Comparison of ENCODE assay signal across 20 cellular contexts in genomic region chr3:57917611-57918010, GRCh38.
A peak's percentile ranks its signal among the peaks of the same experiment; 100 is the strongest.
DNase-seq lines count a peak whose midpoint lies in the region; FAIRE-seq and TF ChIP-seq lines count a peak whose summit lies in the region.
"Had no signal": no experiment of that assay in that cellular context is flagged by ENCODE, and none has a peak within 500 bp of the region (broad histone marks: within the 10 kb centered on the region; RNA-seq: fewer than 3 reads in every experiment).

No MANE protein-coding gene starts in this region.

- H3K79me1 ChIP-seq in mesenchymal stem cell (replicated peaks; ENCODE audit: low read length, poor library complexity, severe bottlenecking) = peaks cover 6% of the 10 kb centered on the region

- in situ Hi-C loops in transverse colon (cut with MboI; ENCODE audit: low pct_ligation_motif_present in 1 of 4, low pct_unique_long_range_greater_than_20kb in 1 of 4, low sequenced_read_pairs in 3 of 4) = no loop called here

- no peaks in the 10 kb centered on the region for H3K4me1 ChIP-seq in mesenchymal stem cell (ENCODE audit: control insufficient read depth, insufficient read depth, low read depth, low read length)
- H3K4me1 ChIP-seq in transverse colon = peaks cover 0 to 27% (median 0%) of the 10 kb centered on the region in 4 donors
- H3K4me1 ChIP-seq: right lobe of liver had no signal

- H3K14ac ChIP-seq in mesenchymal stem cell (ENCODE audit: low read length in 2 of 2) = no peak overlapping the region

- H3K4me3 ChIP-seq in cardiac fibroblast (replicated peaks in 1 of 2; ENCODE audit: low read depth in 2 of 2, low read length in 2 of 2) (no peak overlapping the region), mesenchymal stem cell (ENCODE audit: insufficient read depth in 1 of 2, low read depth in 1 of 2, low read length in 2 of 2) (no peak overlapping the region), transverse colon (no peak overlapping the region)
- H3K4me3 ChIP-seq: BLaER1 treated with 17β-estradiol and CSF1 and Interleukin-3, amounts not matched to agents 10 nM and 100 nM; heart left ventricle; right lobe of liver; SK-N-MC had no signal

- no peaks in the 10 kb centered on the region for H3K9me3 ChIP-seq in mesenchymal stem cell (ENCODE audit: control insufficient read depth, low read length)
- H3K9me3 ChIP-seq in transverse colon = no peaks in the 10 kb centered on the region
- H3K9me3 ChIP-seq: BLaER1 treated with 17β-estradiol and CSF1 and Interleukin-3, amounts not matched to agents 10 nM and 100 nM; heart left ventricle; right lobe of liver had no signal

- H3K36me3 ChIP-seq in mesenchymal stem cell (ENCODE audit: control insufficient read depth in 1 of 2, insufficient read depth in 2 of 2, low read depth in 1 of 2, low read length in 2 of 2) = peaks cover 18 to 52% of the 10 kb centered on the region in 2 experiments
- peaks cover 0 to 31% (median 12%) of the 10 kb centered on the region in 4 donors for H3K36me3 ChIP-seq in transverse colon

- H3K27me3 ChIP-seq in mesenchymal stem cell (ENCODE audit: control insufficient read depth in 1 of 2, insufficient read depth in 1 of 2, low read length in 2 of 2) (no peaks in the 10 kb centered on the region), transverse colon (no peaks in the 10 kb centered on the region)
- H3K27me3 ChIP-seq: BLaER1 treated with 17β-estradiol and CSF1 and Interleukin-3, amounts not matched to agents 10 nM and 100 nM; heart left ventricle; right lobe of liver had no signal

- H3K27ac ChIP-seq in mesenchymal stem cell (ENCODE audit: low read length, poor library complexity, severe bottlenecking) (no peak overlapping the region), transverse colon (peak overlapping the region; percentile 32 to 56 (median 45))
- H3K27ac ChIP-seq: BLaER1 treated with 17β-estradiol and CSF1 and Interleukin-3, amounts not matched to agents 10 nM and 100 nM; right lobe of liver; SK-N-MC had no signal

- peak overlapping the region; percentile 37 for H3K9ac ChIP-seq in mesenchymal stem cell (ENCODE audit: low read length)
- H3K9ac ChIP-seq: BLaER1 treated with 17β-estradiol and CSF1 and Interleukin-3, amounts not matched to agents 10 nM and 100 nM had no signal

- TF ChIP-seq CTCF in cardiac fibroblast (IDR thresholded peaks at IDR 0.05; ENCODE audit: low read depth, low read length) = no peak
- no peak for TF ChIP-seq CTCF in transverse colon (IDR thresholded peaks at IDR 0.05)

- H3K4ac ChIP-seq in mesenchymal stem cell (ENCODE audit: low read depth in 1 of 2, low read length in 2 of 2) = peak overlapping the region in 1 of 2 experiments; percentile 58

- TF ChIP-seq EP300 in transverse colon (IDR thresholded peaks at IDR 0.05; ENCODE audit: low read depth) = no peak

- no peak for TF ChIP-seq POLR2A in transverse colon (IDR thresholded peaks at IDR 0.05)

- no peak overlapping the region for H2AFZ ChIP-seq in mesenchymal stem cell (ENCODE audit: low read depth, low read length)

- no peak overlapping the region for H2BK15ac ChIP-seq in mesenchymal stem cell (ENCODE audit: low read depth, poor library complexity, severe bottlenecking)

- H3K23ac ChIP-seq in mesenchymal stem cell (ENCODE audit: low read length in 2 of 2) = no peak overlapping the region

- peak overlapping the region in 1 of 2 experiments; percentile 57 for H3K18ac ChIP-seq in mesenchymal stem cell (ENCODE audit: low read depth in 1 of 2, low read length in 2 of 2)

- H2BK12ac ChIP-seq in mesenchymal stem cell (ENCODE audit: low read length in 2 of 2) = no peak overlapping the region

- no peak for FAIRE-seq in frontal cortex (lab: Jason Lieb, UNC)
- FAIRE-seq: endothelial cell of umbilical vein had no signal

- H4K8ac ChIP-seq in mesenchymal stem cell (ENCODE audit: low read length) = no peak overlapping the region

- intact Hi-C loops in transverse colon (cut with DNase I; ENCODE audit: low total_unique reads) = no loop called here

- no CpG with 5 or more reads among the region's 1 CpG for WGBS in mesenchymal stem cell
- WGBS in transverse colon (ENCODE audit: low coverage in 1 of 2), 2 donors = 63 to 70% methylated on average over 1 of the region's 1 CpG

- H3K4me2 ChIP-seq in mesenchymal stem cell (ENCODE audit: low read length, poor library complexity, severe bottlenecking) = no peak overlapping the region
- H3K4me2 ChIP-seq: BLaER1 treated with 17β-estradiol and CSF1 and Interleukin-3, amounts not matched to agents 10 nM and 100 nM had no signal

- DNase-seq in LHCN-M2 (ENCODE audit: low read depth) (peak; percentile 30), cardiac fibroblast (ENCODE audit: low read depth in 2 of 2) (peak; percentile 10 to 20), mesenchymal stem cell (peak; percentile 40), transverse colon (no peak), NAMALWA (ENCODE audit: low spot score) (no peak), SHP77 (lab: John Stamatoyannopoulos, UW) (no peak), frontal cortex (ENCODE audit: low spot score in 2 of 2) (no peak)
- DNase-seq: activated naive CD8-positive, alpha-beta T cell treated with anti-CD3 and anti-CD28 coated beads, Interleukin-2, amount 50 U/mL, for 24 hours; activated T-cell treated with anti-CD3 and anti-CD28 coated beads, Interleukin-2, amount 50 U/mL, for 48 hours; DMS 273 treated with DMSO at 0.1 percent for 48 hours; heart left ventricle; NCI-H1092; NCI-H2107; NCI-H526 treated with DMSO at 0.1 percent for 48 hours; right lobe of liver; stimulated activated CD4-positive, alpha-beta T cell treated with anti-CD3 and anti-CD28 coated beads, Interleukin-4, amount 100 ng/mL, for 1 hour; stimulated activated CD8-positive, alpha-beta memory T cell treated with anti-CD3 and anti-CD28 coated beads, Interleukin-4, amount 100 ng/mL, for 48 hours had no signal

- H2BK120ac ChIP-seq in mesenchymal stem cell (ENCODE audit: low read depth, low read length) = no peak overlapping the region

- H2AK5ac ChIP-seq in mesenchymal stem cell (ENCODE audit: low read length, severe bottlenecking) = no peak overlapping the region

- H2BK5ac ChIP-seq in mesenchymal stem cell (ENCODE audit: low read depth, low read length, poor library complexity, severe bottlenecking) = no peak overlapping the region

- H4K91ac ChIP-seq in mesenchymal stem cell (ENCODE audit: low read length) = no peak overlapping the region

Comparison
In these comparisons a context has a peak if more than half of its experiments do, and no peak if none do; other contexts are left out.
1. DNase-seq: peak in LHCN-M2 (single experiment), cardiac fibroblast (2 of 2) and mesenchymal stem cell (single experiment); none in transverse colon (single experiment), NAMALWA (single experiment), SHP77 (0 of 2) and frontal cortex (0 of 2).